Comparison of ENCODE assay signal across 17 cellular contexts in genomic region chr14:39734306-39734705, GRCh38.
DNase-seq lines count a peak whose midpoint lies in the region; ATAC-seq and TF ChIP-seq lines count a peak whose summit lies in the region.
"Had no signal": no experiment of that assay in that cellular context is flagged by ENCODE, and none has a peak within 500 bp of the region (broad histone marks: within the 10 kb centered on the region; RNA-seq: fewer than 3 reads in every experiment).

No MANE protein-coding gene starts in this region.

- no peaks in the 10 kb centered on the region for H3K9me3 ChIP-seq in RWPE2 (ENCODE audit: severe bottlenecking)

- no peak overlapping the region for H3K4me3 Mint-ChIP-seq in nephron progenitor cell
- H3K4me3 Mint-ChIP-seq in stimulated activated effector memory CD8-positive, alpha-beta T cell treated with anti-CD3 and anti-CD28 coated beads, Interleukin-12 subunit alpha, Interleukin-12 subunit beta, amount 100 ng/mL, for 72 hours: no peak overlapping the region
- H3K4me3 Mint-ChIP-seq: CD14-positive monocyte; CD8-positive, alpha-beta T cell had no signal

- ATAC-seq in RWPE2 (ENCODE audit: low read depth): no peak
- ATAC-seq in stimulated activated effector memory CD8-positive, alpha-beta T cell treated with anti-CD3 and anti-CD28 coated beads, Interleukin-12 subunit alpha, Interleukin-12 subunit beta, amount 100 ng/mL, for 72 hours: no peak
- ATAC-seq: CD8-positive, alpha-beta T cell had no signal

- H3K27me3 ChIP-seq in RWPE2 (ENCODE audit: insufficient read depth, poor library complexity, severe bottlenecking): peaks cover 3% of the 10 kb centered on the region

- peak overlapping the region; percentile 88 for H3K27ac Mint-ChIP-seq in nephron progenitor cell
- no peak overlapping the region for H3K27ac Mint-ChIP-seq in stimulated activated effector memory CD8-positive, alpha-beta T cell treated with anti-CD3 and anti-CD28 coated beads, Interleukin-12 subunit alpha, Interleukin-12 subunit beta, amount 100 ng/mL, for 72 hours
- H3K27ac Mint-ChIP-seq: CD14-positive monocyte; CD8-positive, alpha-beta T cell had no signal

- H3K4me1 ChIP-seq in RWPE2 (ENCODE audit: insufficient read depth, poor library complexity, severe bottlenecking): no peaks in the 10 kb centered on the region

- no peaks in the 10 kb centered on the region for H3K27me3 Mint-ChIP-seq in nephron progenitor cell (ENCODE audit: low read depth, poor library complexity)

- TF ChIP-seq CTCF in RWPE2 (IDR thresholded peaks at IDR 0.05; ENCODE audit: poor library complexity, severe bottlenecking): no peak
- TF ChIP-seq CTCF in nephron progenitor cell (IDR thresholded peaks at IDR 0.05): no peak

- no peak overlapping the region for H3K4me3 ChIP-seq in RWPE2 (ENCODE audit: severe bottlenecking)

- peaks cover 7% of the 10 kb centered on the region for H3K36me3 Mint-ChIP-seq in nephron progenitor cell (ENCODE audit: low read depth)
- no peaks in the 10 kb centered on the region for H3K36me3 Mint-ChIP-seq in stimulated activated effector memory CD8-positive, alpha-beta T cell treated with anti-CD3 and anti-CD28 coated beads, Interleukin-12 subunit alpha, Interleukin-12 subunit beta, amount 100 ng/mL, for 72 hours
- H3K36me3 Mint-ChIP-seq: CD14-positive monocyte; CD8-positive, alpha-beta T cell had no signal

- no peak overlapping the region for H3K27ac ChIP-seq in RWPE2 (ENCODE audit: poor library complexity, severe bottlenecking)
- H3K27ac ChIP-seq: 22Rv1 had no signal

- H3K4me1 Mint-ChIP-seq in nephron progenitor cell: peaks cover 6% of the 10 kb centered on the region
- no peaks in the 10 kb centered on the region for H3K4me1 Mint-ChIP-seq in stimulated activated effector memory CD8-positive, alpha-beta T cell treated with anti-CD3 and anti-CD28 coated beads, Interleukin-12 subunit alpha, Interleukin-12 subunit beta, amount 100 ng/mL, for 72 hours
- H3K4me1 Mint-ChIP-seq: CD14-positive monocyte had no signal

- H3K9me3 Mint-ChIP-seq in nephron progenitor cell: peaks cover 5% of the 10 kb centered on the region
- peaks cover 8% of the 10 kb centered on the region for H3K9me3 Mint-ChIP-seq in stimulated activated effector memory CD8-positive, alpha-beta T cell treated with anti-CD3 and anti-CD28 coated beads, Interleukin-12 subunit alpha, Interleukin-12 subunit beta, amount 100 ng/mL, for 72 hours

- H3K36me3 ChIP-seq in RWPE2 (ENCODE audit: low read depth): no peaks in the 10 kb centered on the region

- peak in 2 of 3 experiments; percentile 55 to 76 for DNase-seq in NCI-H1417 (lab: John Stamatoyannopoulos, UW)
- no peak for DNase-seq in NCI-H1417 treated with DMSO at 0.1 percent for 48 hours (lab: John Stamatoyannopoulos, UW)
- peak; percentile 11 for DNase-seq in NCI-H226
- peak; percentile 38 for DNase-seq in RWPE2 (ENCODE audit: low spot score)
- peak; percentile 13 for DNase-seq in nephron progenitor cell
- DNase-seq in amniotic stem cell (lab: John Stamatoyannopoulos, UW): no peak
- no peak for DNase-seq in SIG-M5 treated with dmso at 0.1 percent for 504 hours (lab: John Stamatoyannopoulos, UW; ENCODE audit: unreplicated experiment)
- DNase-seq in stimulated activated effector memory CD8-positive, alpha-beta T cell treated with anti-CD3 and anti-CD28 coated beads, Interleukin-12 subunit alpha, Interleukin-12 subunit beta, amount 100 ng/mL, for 72 hours (ENCODE audit: low spot score in 2 of 2): no peak
- DNase-seq: CD8-positive, alpha-beta T cell; COR-L47; DMS153; DMS79 treated with DMSO at 0.1 percent for 48 hours; EL; GDM1; H7 had no signal

Comparison
In these comparisons a context has a peak if more than half of its experiments do, and no peak if none do; other contexts are left out.
1. DNase-seq: peak in NCI-H1417 (2 of 3), NCI-H226 (single experiment), RWPE2 (single experiment) and nephron progenitor cell (single experiment); none in NCI-H1417 treated with DMSO at 0.1 percent for 48 hours (single experiment), amniotic stem cell (single experiment), SIG-M5 treated with dmso at 0.1 percent for 504 hours (single experiment) and stimulated activated effector memory CD8-positive, alpha-beta T cell treated with anti-CD3 and anti-CD28 coated beads, Interleukin-12 subunit alpha, Interleukin-12 subunit beta, amount 100 ng/mL, for 72 hours (0 of 2).